In the genomic region with DNA sequence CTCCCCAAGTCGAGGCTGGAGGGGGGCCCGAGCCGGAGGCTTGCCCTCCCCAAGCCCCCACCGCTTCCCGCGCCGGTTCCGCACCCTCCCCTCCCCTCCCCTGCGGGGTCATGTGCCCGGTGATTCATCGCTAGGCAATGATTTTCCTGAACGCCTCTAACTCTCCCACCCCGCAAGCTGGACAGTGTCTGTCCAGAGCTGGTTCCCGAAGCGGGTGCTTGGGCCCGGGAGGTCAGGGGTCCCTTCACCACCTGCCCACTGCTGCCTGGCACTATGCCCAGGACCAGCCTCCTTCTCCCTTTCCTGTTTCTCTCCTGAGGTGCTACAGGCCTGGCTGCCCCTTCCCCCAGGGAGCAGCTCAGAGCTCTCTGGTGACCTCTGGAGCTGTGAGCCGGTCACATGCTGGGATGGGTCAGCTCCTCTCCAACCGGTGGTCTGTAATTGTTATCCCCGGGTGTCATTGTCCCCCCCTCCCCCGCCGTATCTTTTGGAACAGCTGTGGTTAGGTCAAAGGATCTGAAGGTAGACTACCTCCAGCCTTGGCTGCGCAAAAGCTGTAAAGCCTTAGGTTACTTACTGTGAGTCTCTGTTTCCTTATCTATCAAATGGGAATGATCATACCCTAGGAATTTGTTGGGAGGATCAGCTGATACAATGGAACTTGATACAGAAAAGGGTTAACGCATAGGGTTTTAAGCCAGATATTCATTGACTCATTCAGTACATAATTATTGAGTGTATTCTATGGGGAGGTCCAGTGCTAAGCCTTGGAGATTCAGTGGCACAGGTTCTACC, we compare ENCODE assay signal across 1 cellular context.
A peak's percentile ranks its signal among the peaks of the same experiment; 100 is the strongest.
TF ChIP-seq lines count a peak whose summit lies in the region.

No MANE protein-coding gene starts in this region.

TF ChIP-seq in HepG2, 621 proteins besides CTCF, POLR2A, EP300 and RAD21 (continued from another document):
- TF ChIP-seq, protein P1, sequence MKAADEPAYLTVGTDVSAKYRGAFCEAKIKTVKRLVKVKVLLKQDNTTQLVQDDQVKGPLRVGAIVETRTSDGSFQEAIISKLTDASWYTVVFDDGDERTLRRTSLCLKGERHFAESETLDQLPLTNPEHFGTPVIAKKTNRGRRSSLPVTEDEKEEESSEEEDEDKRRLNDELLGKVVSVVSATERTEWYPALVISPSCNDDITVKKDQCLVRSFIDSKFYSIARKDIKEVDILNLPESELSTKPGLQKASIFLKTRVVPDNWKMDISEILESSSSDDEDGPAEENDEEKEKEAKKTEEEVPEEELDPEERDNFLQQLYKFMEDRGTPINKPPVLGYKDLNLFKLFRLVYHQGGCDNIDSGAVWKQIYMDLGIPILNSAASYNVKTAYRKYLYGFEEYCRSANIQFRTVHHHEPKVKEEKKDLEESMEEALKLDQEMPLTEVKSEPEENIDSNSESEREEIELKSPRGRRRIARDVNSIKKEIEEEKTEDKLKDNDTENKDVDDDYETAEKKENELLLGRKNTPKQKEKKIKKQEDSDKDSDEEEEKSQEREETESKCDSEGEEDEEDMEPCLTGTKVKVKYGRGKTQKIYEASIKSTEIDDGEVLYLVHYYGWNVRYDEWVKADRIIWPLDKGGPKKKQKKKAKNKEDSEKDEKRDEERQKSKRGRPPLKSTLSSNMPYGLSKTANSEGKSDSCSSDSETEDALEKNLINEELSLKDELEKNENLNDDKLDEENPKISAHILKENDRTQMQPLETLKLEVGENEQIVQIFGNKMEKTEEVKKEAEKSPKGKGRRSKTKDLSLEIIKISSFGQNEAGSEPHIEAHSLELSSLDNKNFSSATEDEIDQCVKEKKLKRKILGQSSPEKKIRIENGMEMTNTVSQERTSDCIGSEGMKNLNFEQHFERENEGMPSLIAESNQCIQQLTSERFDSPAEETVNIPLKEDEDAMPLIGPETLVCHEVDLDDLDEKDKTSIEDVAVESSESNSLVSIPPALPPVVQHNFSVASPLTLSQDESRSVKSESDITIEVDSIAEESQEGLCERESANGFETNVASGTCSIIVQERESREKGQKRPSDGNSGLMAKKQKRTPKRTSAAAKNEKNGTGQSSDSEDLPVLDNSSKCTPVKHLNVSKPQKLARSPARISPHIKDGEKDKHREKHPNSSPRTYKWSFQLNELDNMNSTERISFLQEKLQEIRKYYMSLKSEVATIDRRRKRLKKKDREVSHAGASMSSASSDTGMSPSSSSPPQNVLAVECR (CRISPR knock-in tag; IDR thresholded peaks at IDR 0.05; ENCODE audit: borderline replicate concordance) = 0 out of 2 replicates have a peak, but pooled peaks have one; percentile 48
- TF ChIP-seq SMAD1 (CRISPR knock-in tag; IDR thresholded peaks at IDR 0.05; ENCODE audit: borderline replicate concordance, low read depth) = no peak
- no peak for TF ChIP-seq AGO1 (IDR thresholded peaks at IDR 0.05; ENCODE audit: low read depth, low read length, poor library complexity, severe bottlenecking)
- TF ChIP-seq FOSL1 (CRISPR knock-in tag; IDR thresholded peaks at IDR 0.05; ENCODE audit: borderline replicate concordance) = peak; percentile 65
- peak; percentile 29 for TF ChIP-seq ASH2L (IDR thresholded peaks at IDR 0.05; ENCODE audit: insufficient read length, low read depth, low read length)
- 0 out of 2 replicates have a peak, but pooled peaks have one; percentile 31 for TF ChIP-seq ZNF264 (CRISPR knock-in tag; IDR thresholded peaks at IDR 0.05)
- TF ChIP-seq, protein P2, sequence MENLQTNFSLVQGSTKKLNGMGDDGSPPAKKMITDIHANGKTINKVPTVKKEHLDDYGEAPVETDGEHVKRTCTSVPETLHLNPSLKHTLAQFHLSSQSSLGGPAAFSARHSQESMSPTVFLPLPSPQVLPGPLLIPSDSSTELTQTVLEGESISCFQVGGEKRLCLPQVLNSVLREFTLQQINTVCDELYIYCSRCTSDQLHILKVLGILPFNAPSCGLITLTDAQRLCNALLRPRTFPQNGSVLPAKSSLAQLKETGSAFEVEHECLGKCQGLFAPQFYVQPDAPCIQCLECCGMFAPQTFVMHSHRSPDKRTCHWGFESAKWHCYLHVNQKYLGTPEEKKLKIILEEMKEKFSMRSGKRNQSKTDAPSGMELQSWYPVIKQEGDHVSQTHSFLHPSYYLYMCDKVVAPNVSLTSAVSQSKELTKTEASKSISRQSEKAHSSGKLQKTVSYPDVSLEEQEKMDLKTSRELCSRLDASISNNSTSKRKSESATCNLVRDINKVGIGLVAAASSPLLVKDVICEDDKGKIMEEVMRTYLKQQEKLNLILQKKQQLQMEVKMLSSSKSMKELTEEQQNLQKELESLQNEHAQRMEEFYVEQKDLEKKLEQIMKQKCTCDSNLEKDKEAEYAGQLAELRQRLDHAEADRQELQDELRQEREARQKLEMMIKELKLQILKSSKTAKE (CRISPR knock-in tag; IDR thresholded peaks at IDR 0.05; ENCODE audit: borderline replicate concordance) = no peak
- TF ChIP-seq SMAD3 (CRISPR knock-in tag; IDR thresholded peaks at IDR 0.05) = no peak
- TF ChIP-seq, protein P3, sequence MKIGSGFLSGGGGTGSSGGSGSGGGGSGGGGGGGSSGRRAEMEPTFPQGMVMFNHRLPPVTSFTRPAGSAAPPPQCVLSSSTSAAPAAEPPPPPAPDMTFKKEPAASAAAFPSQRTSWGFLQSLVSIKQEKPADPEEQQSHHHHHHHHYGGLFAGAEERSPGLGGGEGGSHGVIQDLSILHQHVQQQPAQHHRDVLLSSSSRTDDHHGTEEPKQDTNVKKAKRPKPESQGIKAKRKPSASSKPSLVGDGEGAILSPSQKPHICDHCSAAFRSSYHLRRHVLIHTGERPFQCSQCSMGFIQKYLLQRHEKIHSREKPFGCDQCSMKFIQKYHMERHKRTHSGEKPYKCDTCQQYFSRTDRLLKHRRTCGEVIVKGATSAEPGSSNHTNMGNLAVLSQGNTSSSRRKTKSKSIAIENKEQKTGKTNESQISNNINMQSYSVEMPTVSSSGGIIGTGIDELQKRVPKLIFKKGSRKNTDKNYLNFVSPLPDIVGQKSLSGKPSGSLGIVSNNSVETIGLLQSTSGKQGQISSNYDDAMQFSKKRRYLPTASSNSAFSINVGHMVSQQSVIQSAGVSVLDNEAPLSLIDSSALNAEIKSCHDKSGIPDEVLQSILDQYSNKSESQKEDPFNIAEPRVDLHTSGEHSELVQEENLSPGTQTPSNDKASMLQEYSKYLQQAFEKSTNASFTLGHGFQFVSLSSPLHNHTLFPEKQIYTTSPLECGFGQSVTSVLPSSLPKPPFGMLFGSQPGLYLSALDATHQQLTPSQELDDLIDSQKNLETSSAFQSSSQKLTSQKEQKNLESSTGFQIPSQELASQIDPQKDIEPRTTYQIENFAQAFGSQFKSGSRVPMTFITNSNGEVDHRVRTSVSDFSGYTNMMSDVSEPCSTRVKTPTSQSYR (CRISPR knock-in tag; IDR thresholded peaks at IDR 0.05; ENCODE audit: borderline replicate concordance) = peak; percentile 25; the same call in 1 of the 2 replicates
- TF ChIP-seq, protein P4, sequence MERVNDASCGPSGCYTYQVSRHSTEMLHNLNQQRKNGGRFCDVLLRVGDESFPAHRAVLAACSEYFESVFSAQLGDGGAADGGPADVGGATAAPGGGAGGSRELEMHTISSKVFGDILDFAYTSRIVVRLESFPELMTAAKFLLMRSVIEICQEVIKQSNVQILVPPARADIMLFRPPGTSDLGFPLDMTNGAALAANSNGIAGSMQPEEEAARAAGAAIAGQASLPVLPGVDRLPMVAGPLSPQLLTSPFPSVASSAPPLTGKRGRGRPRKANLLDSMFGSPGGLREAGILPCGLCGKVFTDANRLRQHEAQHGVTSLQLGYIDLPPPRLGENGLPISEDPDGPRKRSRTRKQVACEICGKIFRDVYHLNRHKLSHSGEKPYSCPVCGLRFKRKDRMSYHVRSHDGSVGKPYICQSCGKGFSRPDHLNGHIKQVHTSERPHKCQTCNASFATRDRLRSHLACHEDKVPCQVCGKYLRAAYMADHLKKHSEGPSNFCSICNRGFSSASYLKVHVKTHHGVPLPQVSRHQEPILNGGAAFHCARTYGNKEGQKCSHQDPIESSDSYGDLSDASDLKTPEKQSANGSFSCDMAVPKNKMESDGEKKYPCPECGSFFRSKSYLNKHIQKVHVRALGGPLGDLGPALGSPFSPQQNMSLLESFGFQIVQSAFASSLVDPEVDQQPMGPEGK (CRISPR knock-in tag; IDR thresholded peaks at IDR 0.05) = peak; percentile 73
- TF ChIP-seq HES4 (CRISPR knock-in tag; IDR thresholded peaks at IDR 0.05; ENCODE audit: borderline replicate concordance) = no peak
- no peak for TF ChIP-seq GLI4 (CRISPR knock-in tag; IDR thresholded peaks at IDR 0.05; ENCODE audit: borderline replicate concordance)
